In genomic region chr11:30433831-30434230, GRCh38 we compare ENCODE assay signal across 24 cellular contexts.
"Had no signal": no experiment of that assay in that cellular context is flagged by ENCODE, and none has a peak within 500 bp of the region (broad histone marks: within the 10 kb centered on the region; RNA-seq: fewer than 3 reads in every experiment).

No MANE protein-coding gene starts in this region.

- H3K4me3 ChIP-seq: coronary artery, gastroesophageal sphincter, pancreas, right lobe of liver, testis, upper lobe of right lung had no signal

- H3K27ac ChIP-seq: epithelial cell of prostate, pancreas, right lobe of liver, testis, upper lobe of right lung had no signal

- H3K27ac Mint-ChIP-seq: activated CD4-positive, alpha-beta memory T cell treated with anti-CD3 and anti-CD28 coated beads for 36 hours; activated naive CD8-positive, alpha-beta T cell treated with anti-CD3 and anti-CD28 coated beads, Interleukin-2, amount 50 U/mL, for 24 hours; activated T-cell treated with anti-CD3 and anti-CD28 coated beads, Interleukin-2, amount 50 U/mL, for 72 hours; nephron; T-helper 17 cell had no signal

- H3K9me3 Mint-ChIP-seq: activated CD4-positive, alpha-beta memory T cell treated with anti-CD3 and anti-CD28 coated beads for 36 hours; activated naive CD8-positive, alpha-beta T cell treated with anti-CD3 and anti-CD28 coated beads, Interleukin-2, amount 50 U/mL, for 24 hours; activated T-cell treated with anti-CD3 and anti-CD28 coated beads, Interleukin-2, amount 50 U/mL, for 72 hours; nephron had no signal

- H3K9me3 ChIP-seq: gastroesophageal sphincter, pancreas, right lobe of liver, testis, upper lobe of right lung had no signal

- DNase-seq: activated CD4-positive, alpha-beta memory T cell treated with anti-CD3 and anti-CD28 coated beads for 36 hours; activated CD4-positive, alpha-beta T cell treated with anti-CD3 and anti-CD28 coated beads for 4 hours; activated CD4-positive, CD25-positive, alpha-beta regulatory T cell; activated effector memory CD4-positive, alpha-beta T cell treated with anti-CD3 and anti-CD28 coated beads, Interleukin-2, amount 50 U/mL, for 16 hours; activated naive CD4-positive, alpha-beta T cell treated with anti-CD3 and anti-CD28 coated beads, Interleukin-2, amount 50 U/mL, for 16 hours; activated naive CD8-positive, alpha-beta T cell treated with anti-CD3 and anti-CD28 coated beads, Interleukin-2, amount 50 U/mL, for 24 hours; activated T-cell treated with anti-CD3 and anti-CD28 coated beads, Interleukin-2, amount 50 U/mL, for 72 hours; anterior cingulate cortex; cerebellar nuclear complex; head of caudate nucleus; hypothalamus; midbrain; pancreas; right lobe of liver; stimulated activated CD4-positive, alpha-beta T cell treated with anti-CD3 and anti-CD28 coated beads, Interleukin-2, amount 100 ng/mL, for 48 hours; stimulated activated naive CD4-positive, alpha-beta T cell; SW 1271; T-helper 17 cell; testis; upper lobe of right lung had no signal

- H3K4me3 Mint-ChIP-seq: activated CD4-positive, alpha-beta memory T cell treated with anti-CD3 and anti-CD28 coated beads for 36 hours; activated naive CD8-positive, alpha-beta T cell treated with anti-CD3 and anti-CD28 coated beads, Interleukin-2, amount 50 U/mL, for 24 hours; activated T-cell treated with anti-CD3 and anti-CD28 coated beads, Interleukin-2, amount 50 U/mL, for 72 hours; nephron; T-helper 17 cell had no signal

- H3K36me3 ChIP-seq: gastroesophageal sphincter, pancreas, right lobe of liver, upper lobe of right lung had no signal

- H3K4me1 Mint-ChIP-seq: activated naive CD8-positive, alpha-beta T cell treated with anti-CD3 and anti-CD28 coated beads, Interleukin-2, amount 50 U/mL, for 24 hours; T-helper 17 cell had no signal

- H3K4me1 ChIP-seq: pancreas, right lobe of liver, testis, upper lobe of right lung had no signal

- H3K27me3 ChIP-seq: gastroesophageal sphincter, pancreas, right lobe of liver, testis, upper lobe of right lung had no signal

- H3K27me3 Mint-ChIP-seq: activated naive CD8-positive, alpha-beta T cell treated with anti-CD3 and anti-CD28 coated beads, Interleukin-2, amount 50 U/mL, for 24 hours had no signal

- H3K36me3 Mint-ChIP-seq: activated CD4-positive, alpha-beta memory T cell treated with anti-CD3 and anti-CD28 coated beads for 36 hours had no signal
